In the genomic region with DNA sequence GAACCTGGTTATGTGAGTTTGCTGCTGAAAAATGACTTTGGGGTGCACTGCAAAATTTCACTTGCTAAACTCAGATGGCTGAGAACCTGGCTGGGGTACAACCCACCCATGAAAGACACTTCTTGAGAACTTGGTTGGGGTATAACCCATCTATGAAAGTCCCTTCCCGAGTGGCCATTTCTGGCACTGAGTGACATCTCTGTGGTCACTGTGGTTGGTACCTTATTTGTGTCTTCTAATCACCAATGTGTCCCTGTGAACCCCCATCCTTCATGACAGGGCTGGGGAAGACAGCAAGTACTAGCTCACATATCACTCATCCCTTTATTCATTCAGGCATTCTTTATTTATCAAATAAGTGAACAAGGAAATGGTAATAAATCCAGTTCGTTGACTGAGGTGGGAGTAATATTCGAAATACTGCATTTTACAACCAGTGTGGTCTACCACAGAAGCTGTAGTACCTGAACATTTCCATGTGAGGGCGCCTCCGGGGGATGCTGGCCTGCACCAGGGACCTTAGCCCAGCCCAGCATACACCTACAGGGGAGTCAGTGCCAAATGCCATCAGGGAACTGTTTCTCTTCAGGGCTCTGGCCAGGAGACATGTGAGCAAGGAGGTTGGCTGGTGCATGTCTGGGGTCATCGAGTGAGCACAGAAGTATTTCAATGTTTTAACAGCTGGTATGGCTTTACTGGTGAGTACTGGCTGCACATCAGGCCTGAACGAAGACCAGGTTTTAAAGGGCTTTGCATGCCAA, we compare ENCODE assay signal across 9 cellular contexts.
DNase-seq lines count a peak whose midpoint lies in the region; TF ChIP-seq lines count a peak whose summit lies in the region.
"Had no signal": no experiment of that assay in that cellular context is flagged by ENCODE, and none has a peak within 500 bp of the region (broad histone marks: within the 10 kb centered on the region; RNA-seq: fewer than 3 reads in every experiment).

No MANE protein-coding gene starts in this region.

- H3K4me1 Mint-ChIP-seq in activated T-cell treated with anti-CD3 and anti-CD28 coated beads, Interleukin-2, amount 50 U/mL, for 24 hours (ENCODE audit: low read depth), result no peaks in the 10 kb centered on the region

- DNase-seq in activated T-cell treated with anti-CD3 and anti-CD28 coated beads for 24 hours (ENCODE audit: low read depth) (peak; percentile 4), LNCaP clone FGC (ENCODE audit: low read depth) (peak; percentile 10), choroid plexus epithelial cell (ENCODE audit: low read depth) (peak; percentile 2), NCI-H2171 treated with DMSO at 0.1 percent for 48 hours (lab: John Stamatoyannopoulos, UW) (no peak), NCI-H187 treated with DMSO at 0.1 percent for 48 hours (lab: John Stamatoyannopoulos, UW) (no peak), NCI-H510A treated with DMSO at 0.1 percent for 48 hours (lab: John Stamatoyannopoulos, UW) (no peak)
- no peak for DNase-seq in activated T-cell treated with anti-CD3 and anti-CD28 coated beads, Interleukin-2, amount 50 U/mL, for 24 hours
- DNase-seq in stimulated activated CD8-positive, alpha-beta memory T cell treated with anti-CD3 and anti-CD28 coated beads, Interleukin-7, amount 100 ng/mL, for 48 hours (ENCODE audit: extremely low read depth in 1 of 2, low read depth in 1 of 2), result peak; percentile 4 to 6
- DNase-seq: NCI-H1436 treated with DMSO at 0.1 percent for 48 hours had no signal

- peak; percentile 33; the same call in 1 of the 2 replicates for TF ChIP-seq CTCF in LNCaP clone FGC (IDR thresholded peaks at IDR 0.05; ENCODE audit: control insufficient read depth, extremely low read depth, insufficient read depth)
- TF ChIP-seq CTCF in choroid plexus epithelial cell (conservative IDR thresholded peaks at IDR 0.05; ENCODE audit: low read depth, low read length), result peak; percentile 38

- no peak overlapping the region for H3K4me3 ChIP-seq in LNCaP clone FGC (ENCODE audit: low read depth, low read length)
- no peak overlapping the region for H3K4me3 ChIP-seq in choroid plexus epithelial cell (ENCODE audit: low read depth, low read length)

- no peak overlapping the region for H3K4me3 Mint-ChIP-seq in activated T-cell treated with anti-CD3 and anti-CD28 coated beads, Interleukin-2, amount 50 U/mL, for 24 hours

- H3K27ac Mint-ChIP-seq in activated T-cell treated with anti-CD3 and anti-CD28 coated beads, Interleukin-2, amount 50 U/mL, for 24 hours, result no peak overlapping the region

- H3K27me3 Mint-ChIP-seq in activated T-cell treated with anti-CD3 and anti-CD28 coated beads, Interleukin-2, amount 50 U/mL, for 24 hours, result peaks cover 14% of the 10 kb centered on the region

- H3K9me3 Mint-ChIP-seq in activated T-cell treated with anti-CD3 and anti-CD28 coated beads, Interleukin-2, amount 50 U/mL, for 24 hours, result no peaks in the 10 kb centered on the region

- H3K36me3 Mint-ChIP-seq in activated T-cell treated with anti-CD3 and anti-CD28 coated beads, Interleukin-2, amount 50 U/mL, for 24 hours (ENCODE audit: low read depth), result no peaks in the 10 kb centered on the region

Comparison
In these comparisons a context has a peak if more than half of its experiments do, and no peak if none do; other contexts are left out.
1. DNase-seq: peak in activated T-cell treated with anti-CD3 and anti-CD28 coated beads for 24 hours (single experiment), LNCaP clone FGC (single experiment), choroid plexus epithelial cell (single experiment) and stimulated activated CD8-positive, alpha-beta memory T cell treated with anti-CD3 and anti-CD28 coated beads, Interleukin-7, amount 100 ng/mL, for 48 hours (2 of 2); none in activated T-cell treated with anti-CD3 and anti-CD28 coated beads, Interleukin-2, amount 50 U/mL, for 24 hours (single experiment), NCI-H2171 treated with DMSO at 0.1 percent for 48 hours (single experiment), NCI-H187 treated with DMSO at 0.1 percent for 48 hours (single experiment) and NCI-H510A treated with DMSO at 0.1 percent for 48 hours (single experiment).